In the genomic region with DNA sequence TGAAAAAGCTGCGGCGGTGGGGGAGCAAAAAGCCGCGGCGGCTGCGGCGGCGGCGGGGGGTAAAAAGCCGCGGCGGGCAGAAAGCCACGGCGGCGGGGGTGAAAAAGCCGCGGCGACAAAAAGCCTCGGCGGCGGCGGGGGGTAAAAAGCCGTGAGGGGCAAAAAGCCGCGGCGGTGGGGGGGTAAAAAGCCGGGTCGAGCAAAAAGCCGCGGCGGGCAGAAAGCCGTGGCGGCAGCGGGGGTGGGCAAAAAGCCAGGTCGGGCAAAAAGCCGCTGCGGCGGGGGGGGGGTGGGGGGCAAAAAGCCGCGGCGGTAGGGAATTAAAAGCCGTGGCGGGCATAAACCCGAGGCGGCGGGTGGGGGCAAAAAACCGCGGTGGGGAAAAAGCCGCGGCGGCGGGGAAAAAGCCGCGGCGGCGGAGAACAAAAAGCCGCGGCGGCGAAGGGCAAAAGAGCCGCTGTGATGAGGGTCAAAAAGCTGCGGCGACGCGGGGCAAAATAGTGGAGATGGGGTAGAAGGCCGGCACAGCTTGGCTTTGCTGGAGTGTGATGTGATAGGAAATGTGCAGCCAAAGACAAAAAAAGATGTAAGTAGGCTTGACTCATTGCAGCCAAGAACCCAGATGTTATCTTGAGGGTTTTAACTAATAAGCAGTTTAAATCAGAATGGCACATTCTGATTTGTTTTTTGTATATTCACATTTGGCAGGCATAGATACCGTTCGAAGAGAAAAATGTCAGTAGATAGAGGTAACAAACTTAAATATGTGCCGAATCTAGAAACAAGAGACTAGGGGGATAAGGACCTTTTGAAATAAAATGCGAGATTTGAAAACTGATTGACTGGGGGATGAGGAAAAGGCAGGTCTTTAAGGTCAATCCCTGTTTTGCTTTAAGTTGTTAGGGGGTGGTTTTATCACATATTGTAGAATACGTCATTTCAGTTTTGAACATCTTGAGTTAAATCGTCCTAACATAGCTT, we compare ENCODE assay signal across 7 cellular contexts.
DNase-seq lines count a peak whose midpoint lies in the region; ATAC-seq, FAIRE-seq and TF ChIP-seq lines count a peak whose summit lies in the region.
"Not testable (repeated sequence)": the region's sequence is repeated elsewhere in the genome, so short reads cannot be mapped to it uniquely, and the experiment has no call there.

No MANE protein-coding gene starts in this region.

- H3K9me3 Mint-ChIP-seq in natural killer cell = not testable (repeated sequence)

- intact Hi-C loops in left ventricle myocardium superior (cut with micrococcal nuclease); natural killer cell (cut with micrococcal nuclease): not testable (repeated sequence)

- not testable (repeated sequence) for FAIRE-seq in RCC 7860 (lab: Jason Lieb, UNC)

- H3K27ac ChIP-seq in coronary artery, skin epidermis: not testable (repeated sequence)

- H3K4me1 Mint-ChIP-seq in natural killer cell = not testable (repeated sequence)

- H3K27ac Mint-ChIP-seq in natural killer cell = not testable (repeated sequence)

- not testable (repeated sequence) for H3K27me3 Mint-ChIP-seq in natural killer cell (ENCODE audit: low read depth in 2 of 2)

- H3K4me3 Mint-ChIP-seq in natural killer cell = not testable (repeated sequence)

- H3K4me3 ChIP-seq in coronary artery (peak overlapping the region; percentile 59), skin epidermis (peak overlapping the region in 5 of 7 experiments; percentile 25 to 43 (median 29))

- peak; percentile 2 for DNase-seq in H4 (ENCODE audit: low spot score)
- peak; percentile 3 for DNase-seq in RCC 7860 (ENCODE audit: low spot score)
- DNase-seq in activated T-helper 9 cell treated with anti-CD3 and anti-CD28 coated beads, Interleukin-2, amount 50 U/mL, for 16 hours (ENCODE audit: low read depth) = peak; percentile 6
- DNase-seq in coronary artery (ENCODE audit: low spot score) = peak; percentile 47
- DNase-seq in left ventricle myocardium superior = peak; percentile 26
- peak; percentile 16 for DNase-seq in natural killer cell

- not testable (repeated sequence) for H3K36me3 Mint-ChIP-seq in natural killer cell

- TF ChIP-seq CTCF in coronary artery (IDR thresholded peaks at IDR 0.05); natural killer cell (IDR thresholded peaks at IDR 0.05): not testable (repeated sequence)

- not testable (repeated sequence) for ATAC-seq in left ventricle myocardium superior, natural killer cell
